Comparison of ENCODE assay signal across 8 cellular contexts in genomic region chr1:100188617-100189016, GRCh38. TPM values are rescaled to one million over a fixed set of nuclear protein-coding genes. Genes with fewer than 3 reads are reported as not detected.
DNase-seq lines count a peak whose midpoint lies in the region; ATAC-seq, FAIRE-seq and TF ChIP-seq lines count a peak whose summit lies in the region.

No MANE protein-coding gene starts in this region.

- in situ Hi-C loops in SK-MEL-5 (cut with HindIII; ENCODE audit: low pct_unique_long_range_greater_than_20kb, low sequenced_read_pairs), result no loop called here

- peak; percentile 71 for FAIRE-seq in islet of Langerhans (lab: Jason Lieb, UNC)
- no peak for FAIRE-seq in D721Med (lab: Jason Lieb, UNC)

- peak; percentile 96 for DNase-seq in DMS 273 (lab: John Stamatoyannopoulos, UW; ENCODE audit: unreplicated experiment)
- DNase-seq in SK-MEL-5 (ENCODE audit: low read depth, low spot score), result peak; percentile 61
- no peak for DNase-seq in HCEC 1CT
- no peak for DNase-seq in D721Med (ENCODE audit: insufficient read length, low spot score)

- TF ChIP-seq CTCF in D721Med (IDR thresholded peaks at IDR 0.05; ENCODE audit: insufficient read depth, missing control alignments), result no peak

- ATAC-seq in HG02981 (IDR thresholded peaks at IDR 0.05; ENCODE audit: unreplicated experiment) (peak; percentile 57), HG02970 (IDR thresholded peaks at IDR 0.05; ENCODE audit: low FRiP score, unreplicated experiment) (no peak), GM18511 (IDR thresholded peaks at IDR 0.05; ENCODE audit: unreplicated experiment) (no peak)

RNA-seq across cellular contexts. Expression of gene LRRC39, which starts 10.6 kb away (rescaled TPM):
- 4.2 and 5.0 TPM in 2 replicates for total RNA-seq in SK-MEL-5 (2014; rRNA removed; shearing (Covaris generic))
- polyA plus RNA-seq in SK-MEL-5 (2015; cell fraction: cytosol; rRNA removed), result 1.2 and 1.8 TPM in 2 replicates
- 8.4 and 11.1 TPM in 2 replicates for polyA plus RNA-seq in SK-MEL-5 (2015; cell fraction: nucleus; rRNA removed)

RNA-seq across cellular contexts. Expression of gene TRMT13, which starts 55.7 kb away (rescaled TPM):
- total RNA-seq in SK-MEL-5 (2014; rRNA removed; shearing (Covaris generic)), result 13.7 and 20.3 TPM in 2 replicates
- polyA plus RNA-seq in SK-MEL-5 (2015; cell fraction: cytosol; rRNA removed), result 6.8 and 9.3 TPM in 2 replicates
- polyA plus RNA-seq in SK-MEL-5 (2015; cell fraction: nucleus; rRNA removed), result 101 and 124 TPM in 2 replicates

RNA-seq across cellular contexts. Expression of gene SASS6, which starts 55.9 kb away (rescaled TPM):
- 7.1 TPM in 2 replicates for total RNA-seq in SK-MEL-5 (2014; rRNA removed; shearing (Covaris generic))
- 4.5 and 7.4 TPM in 2 replicates for polyA plus RNA-seq in SK-MEL-5 (2015; cell fraction: cytosol; rRNA removed)
- 20.5 and 23.2 TPM in 2 replicates for polyA plus RNA-seq in SK-MEL-5 (2015; cell fraction: nucleus; rRNA removed)

Comparison
In these comparisons a context has a peak if more than half of its experiments do, and no peak if none do; other contexts are left out.
1. DNase-seq: peak in DMS 273 (single experiment) and SK-MEL-5 (single experiment); none in HCEC 1CT (single experiment) and D721Med (single experiment).